29 cellular contexts compared by ENCODE assay signal in the genomic region with DNA sequence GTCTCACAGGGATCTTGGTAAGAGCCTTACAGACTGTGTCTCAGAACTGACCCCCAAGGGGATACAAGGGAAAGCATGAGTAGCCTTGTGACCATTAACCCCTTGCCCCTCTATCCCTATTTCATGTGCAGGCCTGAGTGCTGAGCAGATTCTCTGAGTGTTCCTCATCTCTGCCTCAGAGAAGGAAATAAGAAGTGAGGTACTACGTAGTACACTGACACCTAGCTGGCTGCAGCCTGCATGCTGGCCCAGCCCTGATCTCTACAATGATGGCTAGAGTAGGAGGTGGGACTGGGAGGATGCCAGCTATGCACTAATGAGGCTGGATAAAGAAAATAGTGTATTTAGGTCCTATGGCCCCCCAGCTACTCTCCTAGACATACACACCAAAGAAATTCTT.
"Had no signal": no experiment of that assay in that cellular context is flagged by ENCODE, and none has a peak within 500 bp of the region (broad histone marks: within the 10 kb centered on the region; RNA-seq: fewer than 3 reads in every experiment).

No MANE protein-coding gene starts in this region.

- H3K36me3 ChIP-seq: brain microvascular endothelial cell, neutrophil, ovary, sigmoid colon, thoracic aorta, uterus had no signal

- H3K36me3 Mint-ChIP-seq: activated CD4-positive, alpha-beta memory T cell treated with anti-CD3 and anti-CD28 coated beads for 36 hours; immature natural killer cell; natural killer cell; stimulated activated effector memory CD8-positive, alpha-beta T cell treated with anti-CD3 and anti-CD28 coated beads, Interleukin-12 subunit alpha, Interleukin-12 subunit beta, amount 100 ng/mL, for 72 hours; type B pancreatic cell had no signal

- H3K27me3 Mint-ChIP-seq: activated CD4-positive, alpha-beta memory T cell treated with anti-CD3 and anti-CD28 coated beads for 36 hours; progenitor cell of endocrine pancreas; type B pancreatic cell had no signal

- DNase-seq: activated CD4-positive, alpha-beta memory T cell treated with anti-CD3 and anti-CD28 coated beads for 36 hours; activated CD4-positive, alpha-beta T cell treated with anti-CD3 and anti-CD28 coated beads for 48 hours; activated CD8-positive, alpha-beta memory T cell treated with anti-CD3 and anti-CD28 coated beads, Interleukin-2, amount 50 U/mL, for 4 hours; activated effector memory CD4-positive, alpha-beta T cell treated with anti-CD3 and anti-CD28 coated beads, Interleukin-2, amount 50 U/mL, for 16 hours; activated naive CD4-positive, alpha-beta T cell treated with anti-CD3 and anti-CD28 coated beads for 36 hours; activated T-cell treated with anti-CD3 and anti-CD28 coated beads, Interleukin-2, amount 50 U/mL, for 1 hour; amniotic stem cell; brain microvascular endothelial cell; cortex of kidney; effector memory CD8-positive, alpha-beta T cell; foreskin fibroblast; immature natural killer cell; kidney; left colon; mammary epithelial cell; natural killer cell; ovary; sigmoid colon; small intestine; stimulated activated CD4-positive, alpha-beta T cell treated with anti-CD3 and anti-CD28 coated beads, Interleukin-4, amount 100 ng/mL, for 24 hours; uterus had no signal

- ATAC-seq: activated CD4-positive, CD25-positive, alpha-beta regulatory T cell treated with anti-CD3 and anti-CD28 coated beads, Interleukin-2, amount 50 U/mL, for 24 hours; effector memory CD8-positive, alpha-beta T cell; left colon; natural killer cell; stimulated activated effector memory CD8-positive, alpha-beta T cell treated with anti-CD3 and anti-CD28 coated beads, Interleukin-12 subunit alpha, Interleukin-12 subunit beta, amount 100 ng/mL, for 72 hours had no signal

- H3K9me3 ChIP-seq: neutrophil, ovary, sigmoid colon, thoracic aorta, uterus had no signal

- H3K4me1 ChIP-seq: uterus had no signal

- H3K27ac Mint-ChIP-seq: activated CD4-positive, alpha-beta memory T cell treated with anti-CD3 and anti-CD28 coated beads for 36 hours; activated naive CD4-positive, alpha-beta T cell treated with anti-CD3 and anti-CD28 coated beads for 36 hours; activated T-helper 1 cell treated with anti-CD3 and anti-CD28 coated beads, Interleukin-12 subunit alpha, Interleukin-12 subunit beta, Interleukin-2, Interleukin-4 antibody, amounts not matched to agents 30 ng/mL and 10 ng/mL and 1 ng/mL, durations not matched to agents 14 hours and 24 hours and 36 hours; effector memory CD8-positive, alpha-beta T cell; immature natural killer cell; natural killer cell; progenitor cell of endocrine pancreas; stimulated activated effector memory CD8-positive, alpha-beta T cell treated with anti-CD3 and anti-CD28 coated beads, Interleukin-12 subunit alpha, Interleukin-12 subunit beta, amount 100 ng/mL, for 72 hours; stimulated activated naive CD8-positive, alpha-beta T cell treated with anti-CD3 and anti-CD28 coated beads, Interleukin-15, Interleukin-2, amounts not matched to agents 100 ng/mL and 50 ng/mL, for 24 hours; type B pancreatic cell had no signal

- H3K27ac ChIP-seq: brain microvascular endothelial cell, neutrophil, ovary, sigmoid colon, thoracic aorta, uterus had no signal

- H3K27me3 ChIP-seq: brain microvascular endothelial cell, neutrophil, ovary, sigmoid colon, uterus had no signal

- H3K4me3 ChIP-seq: ovary, sigmoid colon, thoracic aorta, uterus had no signal

- H3K4me1 Mint-ChIP-seq: immature natural killer cell, natural killer cell had no signal

- H3K9me3 Mint-ChIP-seq: activated CD4-positive, alpha-beta memory T cell treated with anti-CD3 and anti-CD28 coated beads for 36 hours; activated naive CD4-positive, alpha-beta T cell treated with anti-CD3 and anti-CD28 coated beads for 36 hours; activated T-helper 1 cell treated with anti-CD3 and anti-CD28 coated beads, Interleukin-12 subunit alpha, Interleukin-12 subunit beta, Interleukin-2, Interleukin-4 antibody, amounts not matched to agents 30 ng/mL and 10 ng/mL and 1 ng/mL, durations not matched to agents 14 hours and 24 hours and 36 hours; effector memory CD8-positive, alpha-beta T cell; natural killer cell; stimulated activated effector memory CD8-positive, alpha-beta T cell treated with anti-CD3 and anti-CD28 coated beads, Interleukin-12 subunit alpha, Interleukin-12 subunit beta, amount 100 ng/mL, for 72 hours; stimulated activated naive CD8-positive, alpha-beta T cell treated with anti-CD3 and anti-CD28 coated beads, Interleukin-15, Interleukin-2, amounts not matched to agents 100 ng/mL and 50 ng/mL, for 24 hours; type B pancreatic cell had no signal

- H3K4me3 Mint-ChIP-seq: activated CD4-positive, alpha-beta memory T cell treated with anti-CD3 and anti-CD28 coated beads for 36 hours; activated naive CD4-positive, alpha-beta T cell treated with anti-CD3 and anti-CD28 coated beads for 36 hours; activated T-helper 1 cell treated with anti-CD3 and anti-CD28 coated beads, Interleukin-12 subunit alpha, Interleukin-12 subunit beta, Interleukin-2, Interleukin-4 antibody, amounts not matched to agents 30 ng/mL and 10 ng/mL and 1 ng/mL, durations not matched to agents 14 hours and 24 hours and 36 hours; effector memory CD8-positive, alpha-beta T cell; immature natural killer cell; natural killer cell; stimulated activated effector memory CD8-positive, alpha-beta T cell treated with anti-CD3 and anti-CD28 coated beads, Interleukin-12 subunit alpha, Interleukin-12 subunit beta, amount 100 ng/mL, for 72 hours; stimulated activated naive CD8-positive, alpha-beta T cell treated with anti-CD3 and anti-CD28 coated beads, Interleukin-15, Interleukin-2, amounts not matched to agents 100 ng/mL and 50 ng/mL, for 24 hours; type B pancreatic cell had no signal
